20 cellular contexts compared by ENCODE assay signal in the genomic region with DNA sequence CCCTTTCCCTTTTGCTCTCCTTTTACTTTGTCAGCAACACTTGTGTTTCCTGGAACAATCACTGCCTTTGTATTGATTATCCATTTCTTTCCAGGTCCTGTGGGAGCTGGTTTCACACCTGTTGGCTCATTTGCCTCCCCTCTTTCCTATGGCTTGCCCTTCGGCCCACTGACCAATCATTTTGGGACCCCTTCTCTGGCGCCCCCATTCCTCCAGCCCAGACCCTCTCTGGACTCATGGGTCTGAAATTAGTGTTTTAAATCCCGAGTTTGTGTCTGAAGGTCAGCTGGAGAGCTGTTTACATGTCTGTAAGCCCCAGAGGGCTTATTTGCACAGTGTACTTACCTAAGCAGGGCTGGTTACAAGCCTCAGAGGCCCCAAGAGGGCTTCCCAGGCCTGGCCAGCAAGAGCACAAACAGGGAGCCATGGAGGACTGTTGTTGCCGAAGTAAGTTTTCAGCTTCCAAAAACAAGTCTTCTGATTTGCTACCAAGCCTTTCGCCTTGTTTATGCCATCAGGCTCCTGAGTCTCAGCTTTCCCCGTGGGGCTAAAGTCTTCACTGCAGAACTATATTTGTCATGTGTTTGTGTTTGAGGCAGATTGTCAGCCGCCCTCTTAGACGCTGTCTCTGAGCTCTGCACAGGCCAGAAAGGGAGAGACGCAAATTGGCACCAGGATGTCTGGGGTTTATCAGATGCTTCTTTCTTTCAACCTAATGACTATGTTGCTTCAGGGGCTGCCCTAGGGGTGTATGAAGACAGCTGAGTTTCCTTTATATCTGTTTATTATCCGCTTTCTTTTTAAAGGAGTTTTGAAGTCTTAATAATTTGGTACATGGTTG.
DNase-seq lines count a peak whose midpoint lies in the region; ATAC-seq, FAIRE-seq and TF ChIP-seq lines count a peak whose summit lies in the region.
"Had no signal": no experiment of that assay in that cellular context is flagged by ENCODE, and none has a peak within 500 bp of the region (broad histone marks: within the 10 kb centered on the region; RNA-seq: fewer than 3 reads in every experiment).

No MANE protein-coding gene starts in this region.

- peak overlapping the region; percentile 34 for H3K27ac ChIP-seq in right cardiac atrium (ENCODE audit: low read length)
- peak overlapping the region; percentile 85 for H3K27ac ChIP-seq in SK-N-MC
- H3K27ac ChIP-seq in right lobe of liver = peak overlapping the region in 2 of 3 donors; percentile 25 to 77
- peak overlapping the region in 1 of 2 donors; percentile 18 for H3K27ac ChIP-seq in small intestine (ENCODE audit: low read depth in 1 of 2, low read length in 1 of 2)
- H3K27ac ChIP-seq: coronary artery, ovary had no signal

- H3K36me3 ChIP-seq in SK-N-MC (ENCODE audit: insufficient read depth, low read length) (no peaks in the 10 kb centered on the region), right lobe of liver (no peaks in the 10 kb centered on the region), small intestine (ENCODE audit: control insufficient read depth in 2 of 2, insufficient read depth in 2 of 2, low read length in 2 of 2) (no peaks in the 10 kb centered on the region)
- H3K36me3 ChIP-seq: ovary had no signal

- DNase-seq in right cardiac atrium (no peak), cardiac septum (ENCODE audit: low spot score) (no peak), SK-N-MC (ENCODE audit: low read depth, low spot score) (peak; percentile 93), right lobe of liver (no peak), small intestine (no peak), DMS 273 treated with DMSO at 0.1 percent for 48 hours (lab: John Stamatoyannopoulos, UW) (no peak)
- no peak for DNase-seq in activated CD4-positive, alpha-beta T cell treated with anti-CD3 and anti-CD28 coated beads, Interleukin-2, amount 50 U/mL, for 1 hour
- DNase-seq: activated CD8-positive, alpha-beta T cell treated with anti-CD3 and anti-CD28 coated beads for 36 hours; activated T-cell treated with anti-CD3 and anti-CD28 coated beads, Interleukin-2, amount 50 U/mL, for 4 hours; COR-L47; NCI-H1048; NCI-H345; ovary; RPMI8226 had no signal

- H3K4me1 ChIP-seq in right cardiac atrium (ENCODE audit: control insufficient read depth, insufficient read depth, low read length) (no peaks in the 10 kb centered on the region), right lobe of liver (peaks cover 0 to 18% (median 2%) of the 10 kb centered on the region in 4 donors), small intestine (ENCODE audit: control insufficient read depth in 2 of 2, insufficient read depth in 1 of 2, low read depth in 1 of 2, low read length in 1 of 2) (peaks cover 2 to 4% of the 10 kb centered on the region in 2 donors)

- H3K27me3 ChIP-seq in right cardiac atrium (ENCODE audit: control insufficient read depth, insufficient read depth) (no peaks in the 10 kb centered on the region), right lobe of liver (no peaks in the 10 kb centered on the region), small intestine (ENCODE audit: control insufficient read depth in 2 of 2, insufficient read depth in 2 of 2, low read length in 2 of 2) (no peaks in the 10 kb centered on the region)
- H3K27me3 ChIP-seq: ovary had no signal

- ATAC-seq in right cardiac atrium (peak; percentile 41 to 51), right lobe of liver (peak; percentile 80 to 95 (median 90)), HG03097 (IDR thresholded peaks at IDR 0.05; ENCODE audit: low FRiP score, unreplicated experiment) (no peak)
- ATAC-seq: activated CD8-positive, alpha-beta T cell treated with anti-CD3 and anti-CD28 coated beads for 36 hours; activated naive CD4-positive, alpha-beta T cell treated with anti-CD3 and anti-CD28 coated beads, Interleukin-2, amount 50 U/mL, for 72 hours; activated T-cell treated with anti-CD3 and anti-CD28 coated beads, Interleukin-2, amount 50 U/mL, for 4 hours; HCT116 had no signal

- peak overlapping the region; percentile 11 for H3K9ac ChIP-seq in SK-N-MC (ENCODE audit: insufficient read length)

- TF ChIP-seq CTCF in right lobe of liver (IDR thresholded peaks at IDR 0.05) = no peak

- no peak overlapping the region for H3K4me3 ChIP-seq in right cardiac atrium (ENCODE audit: low read length)
- H3K4me3 ChIP-seq in SK-N-MC = peak overlapping the region; percentile 32
- H3K4me3 ChIP-seq in right lobe of liver = peak overlapping the region in 1 of 3 donors; percentile 15
- H3K4me3 ChIP-seq in small intestine (ENCODE audit: low read depth in 1 of 2, low read length in 2 of 2) = no peak overlapping the region
- H3K4me3 ChIP-seq: coronary artery, ovary had no signal

- intact Hi-C loops in right cardiac atrium (cut with DNase I) (no loop called here), cardiac septum (cut with DNase I) (no loop called here), right lobe of liver (cut with DNase I) (no loop called here)

- no peak for FAIRE-seq in small intestine (lab: Jason Lieb, UNC)
- FAIRE-seq: G401.6, urothelium cell line had no signal

- WGBS in right cardiac atrium = 65% methylated on average over 10 of the region's 10 CpGs
- 50% methylated on average over 5 of the region's 10 CpGs for WGBS in right lobe of liver (ENCODE audit: insufficient coverage, low coverage, low lambda C conversion rate, missing lambda C conversion rate)
- WGBS in small intestine, 3 donors = 54 to 66% (median 61%) methylated on average over 10 of the region's 10 CpGs

- H3K9me3 ChIP-seq in right cardiac atrium (ENCODE audit: control insufficient read depth, low read length) (no peaks in the 10 kb centered on the region), SK-N-MC (ENCODE audit: low read depth, low read length) (no peaks in the 10 kb centered on the region), right lobe of liver (no peaks in the 10 kb centered on the region), small intestine (ENCODE audit: control insufficient read depth, low read depth) (no peaks in the 10 kb centered on the region)
- H3K9me3 ChIP-seq: ovary had no signal

- TF ChIP-seq POLR2A in right lobe of liver (IDR thresholded peaks at IDR 0.05) = no peak
